ENCODE assay signal across 8 cellular contexts in the genomic region with DNA sequence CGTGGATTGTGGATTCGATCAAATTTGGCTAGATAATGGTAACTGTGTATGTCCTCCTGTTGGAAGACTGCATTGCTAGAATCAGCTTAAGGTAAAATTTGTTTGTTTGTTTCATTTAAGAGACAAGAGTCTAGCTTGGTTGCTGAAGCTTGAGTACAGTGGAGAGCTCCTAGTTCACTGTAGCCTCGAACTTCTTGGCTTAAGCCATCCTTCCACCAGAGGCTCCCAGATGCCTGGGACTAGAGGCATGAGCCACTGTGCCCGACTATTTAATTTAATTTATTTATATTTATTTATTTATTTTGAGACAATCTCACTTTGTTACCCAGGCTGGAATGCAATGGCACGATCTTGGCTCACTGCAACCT. TPM values are rescaled to one million over a fixed set of nuclear protein-coding genes. Genes with fewer than 3 reads are reported as not detected.
DNase-seq lines count a peak whose midpoint lies in the region; ATAC-seq and TF ChIP-seq lines count a peak whose summit lies in the region.

No MANE protein-coding gene starts in this region.

- POLR2A ChIA-PET in activated CD8-positive, alpha-beta T cell treated with anti-CD3 and anti-CD28 coated beads for 36 hours (lab: Charles Lee), result interaction anchor here (0.6 to 3.1 kb wide), 2 partner anchors 8 to 136 kb away, joined by 3 to 28 read pairs; a partner anchor contains a TSS

- no peak for TF ChIP-seq POLR2A in transverse colon (IDR thresholded peaks at IDR 0.05)

- no peaks in the 10 kb centered on the region for H3K27me3 Mint-ChIP-seq in activated naive CD4-positive, alpha-beta T cell treated with anti-CD3 and anti-CD28 coated beads, Interleukin-2, amount 50 U/mL, for 24 hours
- H3K27me3 Mint-ChIP-seq in activated CD8-positive, alpha-beta T cell treated with anti-CD3 and anti-CD28 coated beads for 36 hours, result no peaks in the 10 kb centered on the region

- H3K9me3 ChIP-seq in iPS-18a (ENCODE audit: control insufficient read depth, low read depth, low read length), result no peaks in the 10 kb centered on the region
- no peaks in the 10 kb centered on the region for H3K9me3 ChIP-seq in transverse colon

- peaks cover 38% of the 10 kb centered on the region for H3K4me1 Mint-ChIP-seq in activated naive CD4-positive, alpha-beta T cell treated with anti-CD3 and anti-CD28 coated beads, Interleukin-2, amount 50 U/mL, for 24 hours
- peaks cover 35% of the 10 kb centered on the region for H3K4me1 Mint-ChIP-seq in activated CD8-positive, alpha-beta T cell treated with anti-CD3 and anti-CD28 coated beads for 36 hours (ENCODE audit: low read depth)

- intact Hi-C loops in activated CD8-positive, alpha-beta T cell treated with anti-CD3 and anti-CD28 coated beads for 36 hours (cut with micrococcal nuclease), result no loop called here
- intact Hi-C loops in transverse colon (cut with DNase I; ENCODE audit: low total_unique reads), result no loop called here

- no peak for DNase-seq in activated naive CD4-positive, alpha-beta T cell treated with Interleukin-2 at 50 U/mL for 16 hours
- no peak for DNase-seq in activated CD8-positive, alpha-beta T cell treated with anti-CD3 and anti-CD28 coated beads for 36 hours
- DNase-seq in transverse colon (no peak), NCI-H1092 treated with DMSO at 0.1 percent for 48 hours (lab: John Stamatoyannopoulos, UW) (no peak), iPS-NIHi7 (ENCODE audit: extremely low spot score) (no peak), NCI-H526 treated with DMSO at 0.1 percent for 48 hours (lab: John Stamatoyannopoulos, UW) (no peak)

- H3K4me3 Mint-ChIP-seq in activated naive CD4-positive, alpha-beta T cell treated with anti-CD3 and anti-CD28 coated beads, Interleukin-2, amount 50 U/mL, for 24 hours, result peak overlapping the region; percentile 94
- peak overlapping the region; percentile 97 for H3K4me3 Mint-ChIP-seq in activated CD8-positive, alpha-beta T cell treated with anti-CD3 and anti-CD28 coated beads for 36 hours

- no peaks in the 10 kb centered on the region for H3K9me3 Mint-ChIP-seq in activated naive CD4-positive, alpha-beta T cell treated with anti-CD3 and anti-CD28 coated beads, Interleukin-2, amount 50 U/mL, for 24 hours
- no peaks in the 10 kb centered on the region for H3K9me3 Mint-ChIP-seq in activated CD8-positive, alpha-beta T cell treated with anti-CD3 and anti-CD28 coated beads for 36 hours

- H3K27ac ChIP-seq in iPS-18a (ENCODE audit: low read length), result no peak overlapping the region
- peak overlapping the region; percentile 96 to 98 (median 98) for H3K27ac ChIP-seq in transverse colon

- H3K36me3 ChIP-seq in iPS-18a (ENCODE audit: control insufficient read depth, low read depth, low read length) (no peaks in the 10 kb centered on the region), transverse colon (no peaks in the 10 kb centered on the region)

- H3K27ac Mint-ChIP-seq in activated naive CD4-positive, alpha-beta T cell treated with anti-CD3 and anti-CD28 coated beads, Interleukin-2, amount 50 U/mL, for 24 hours, result no peak overlapping the region
- peak overlapping the region; percentile 30 for H3K27ac Mint-ChIP-seq in activated CD8-positive, alpha-beta T cell treated with anti-CD3 and anti-CD28 coated beads for 36 hours

- H3K27me3 ChIP-seq in iPS-18a (ENCODE audit: control insufficient read depth, insufficient read depth, low read length) (no peaks in the 10 kb centered on the region), transverse colon (no peaks in the 10 kb centered on the region)

- no peak for TF ChIP-seq CTCF in activated CD8-positive, alpha-beta T cell treated with anti-CD3 and anti-CD28 coated beads for 36 hours (IDR thresholded peaks at IDR 0.05)
- TF ChIP-seq CTCF in transverse colon (IDR thresholded peaks at IDR 0.05), result no peak

- TF ChIP-seq EP300 in transverse colon (IDR thresholded peaks at IDR 0.05; ENCODE audit: low read depth), result no peak

- WGBS in transverse colon (ENCODE audit: low coverage in 1 of 2), 2 donors, result 90 to 92% methylated on average over 2 to 5 of the region's 5 CpGs

- H3K36me3 Mint-ChIP-seq in activated naive CD4-positive, alpha-beta T cell treated with anti-CD3 and anti-CD28 coated beads, Interleukin-2, amount 50 U/mL, for 24 hours, result no peaks in the 10 kb centered on the region
- H3K36me3 Mint-ChIP-seq in activated CD8-positive, alpha-beta T cell treated with anti-CD3 and anti-CD28 coated beads for 36 hours (ENCODE audit: low read depth), result peaks cover 8% of the 10 kb centered on the region

- H3K9ac ChIP-seq in iPS-18a (ENCODE audit: low read length), result peak overlapping the region; percentile 94

- peaks cover 4% of the 10 kb centered on the region for H3K4me1 ChIP-seq in iPS-18a (ENCODE audit: control insufficient read depth, low read depth, low read length)
- H3K4me1 ChIP-seq in transverse colon, result peaks cover 17 to 68% (median 35%) of the 10 kb centered on the region in 4 donors

- in situ Hi-C loops in transverse colon (cut with MboI; ENCODE audit: low pct_ligation_motif_present in 1 of 4, low pct_unique_long_range_greater_than_20kb in 1 of 4, low sequenced_read_pairs in 3 of 4), result no loop called here

- H3K4me3 ChIP-seq in iPS-18a (ENCODE audit: low read length) (peak overlapping the region; percentile 85), transverse colon (peak overlapping the region in 2 of 4 donors; percentile 79 to 98)

- CTCF ChIA-PET in activated CD8-positive, alpha-beta T cell treated with anti-CD3 and anti-CD28 coated beads for 36 hours (lab: Charles Lee), result interaction anchor here (0.6 to 4.4 kb wide), 2 partner anchors 11 to 232 kb away, joined by 3 to 31 read pairs; no protein-coding TSS in a partner anchor

- no peak for ATAC-seq in activated CD8-positive, alpha-beta T cell treated with anti-CD3 and anti-CD28 coated beads for 36 hours

RNA-seq across cellular contexts. Expression of a gene that starts 1.5 kb away (rescaled TPM):
- 10 to 100 TPM; 20.3 to 20.9 TPM for total RNA-seq in activated CD8-positive, alpha-beta T cell treated with anti-CD3 and anti-CD28 coated beads for 36 hours
- total RNA-seq in transverse colon, result 10 to 100 TPM; 31.4 to 51.1 (median 41.6) TPM

RNA-seq across cellular contexts. Expression of a gene that starts 42.2 kb away (rescaled TPM):
- total RNA-seq in activated CD8-positive, alpha-beta T cell treated with anti-CD3 and anti-CD28 coated beads for 36 hours, result 10 to 100 TPM; 14.9 to 18.9 TPM
- 10 to 100 TPM; 12.1 to 36.3 (median 27.4) TPM for total RNA-seq in transverse colon
